Comparison of ENCODE assay signal across 20 cellular contexts in the genomic region with DNA sequence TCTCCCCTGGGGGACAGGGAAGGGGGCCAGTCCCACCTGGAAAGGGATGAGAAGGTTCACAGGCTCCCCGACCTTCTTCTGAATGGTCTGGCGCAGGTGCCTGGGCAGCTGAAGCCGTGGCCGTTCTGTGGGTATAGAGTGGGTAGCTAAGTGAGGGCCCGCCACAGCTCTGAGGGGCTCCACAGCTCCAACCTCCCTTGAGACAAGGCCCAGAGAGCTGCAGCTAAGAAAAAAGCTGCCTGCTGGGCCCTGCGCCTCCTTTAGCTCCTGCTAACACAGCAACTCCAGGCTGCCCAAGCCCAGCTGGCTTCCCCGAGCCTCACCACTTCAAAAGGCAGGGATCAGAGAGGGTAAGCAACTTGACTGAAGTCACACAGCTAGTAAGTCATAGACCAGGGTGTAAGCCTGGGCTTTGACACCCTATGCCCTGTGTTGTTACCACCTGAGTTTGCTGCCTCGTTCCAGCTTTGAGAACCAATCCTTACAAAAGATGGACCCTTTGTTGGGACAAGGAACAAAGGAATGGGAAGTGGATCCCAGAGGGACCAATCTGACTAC. TPM values are rescaled to one million over a fixed set of nuclear protein-coding genes. Genes with fewer than 3 reads are reported as not detected.
DNase-seq lines count a peak whose midpoint lies in the region; ATAC-seq, FAIRE-seq and TF ChIP-seq lines count a peak whose summit lies in the region.
"Had no signal": no experiment of that assay in that cellular context is flagged by ENCODE, and none has a peak within 500 bp of the region (broad histone marks: within the 10 kb centered on the region; RNA-seq: fewer than 3 reads in every experiment).

No MANE protein-coding gene starts in this region.

- no peaks in the 10 kb centered on the region for H3K9me3 ChIP-seq in right atrium auricular region
- no peaks in the 10 kb centered on the region for H3K9me3 ChIP-seq in spleen
- H3K9me3 ChIP-seq: BE2C had no signal

- intact Hi-C loops in Right ventricle myocardium superior (cut with DNase I) (no loop called here), spleen (cut with DNase I; ENCODE audit: low total_unique reads) (no loop called here)

- 89 to 98% (median 91%) methylated on average over 3 to 8 of the region's 8 CpGs for WGBS in spleen, 5 donors

- H3K36me3 ChIP-seq in right atrium auricular region: peaks cover 94% of the 10 kb centered on the region
- H3K36me3 ChIP-seq in H7 (replicated peaks; ENCODE audit: control insufficient read depth, insufficient read depth, low read length): peaks cover 3% of the 10 kb centered on the region
- H3K36me3 ChIP-seq in bronchial epithelial cell (ENCODE audit: control insufficient read depth, insufficient read depth, low read length): peaks cover 2% of the 10 kb centered on the region
- peaks cover 0 to 36% (median 14%) of the 10 kb centered on the region in 6 donors for H3K36me3 ChIP-seq in spleen
- H3K36me3 ChIP-seq: BE2C had no signal

- TF ChIP-seq POLR2A in spleen (IDR thresholded peaks at IDR 0.05): no peak

- H3K27ac ChIP-seq in right atrium auricular region: peak overlapping the region; percentile 16 to 35
- no peak overlapping the region for H3K27ac ChIP-seq in spleen
- H3K27ac ChIP-seq: C4-2B had no signal

- ATAC-seq in Right ventricle myocardium superior (ENCODE audit: poor library complexity): no peak

- DNase-seq in right atrium auricular region (ENCODE audit: low spot score): no peak
- DNase-seq in Right ventricle myocardium superior: no peak
- peak; percentile 33 for DNase-seq in H7
- no peak for DNase-seq in bronchial epithelial cell (ENCODE audit: low read depth)
- DNase-seq in spleen: peak; percentile 69
- no peak for DNase-seq in activated CD4-positive, alpha-beta T cell treated with anti-CD3 and anti-CD28 coated beads, Interleukin-2, amount 50 U/mL, for 4 hours
- DNase-seq in GM19240 (ENCODE audit: insufficient read length, low spot score): no peak
- DNase-seq: BE2C, DMS153, DMS79 treated with DMSO at 0.1 percent for 48 hours, GDM1, GOT3, HCEC 1CT had no signal

- peak; percentile 23 for FAIRE-seq in bronchial epithelial cell (lab: Jason Lieb, UNC)
- FAIRE-seq: A204.1, D721Med, GM12892, HTR-8/SVneo had no signal

- H3K4me3 ChIP-seq in right atrium auricular region (no peak overlapping the region), H7 (ENCODE audit: insufficient read depth, low read depth, low read length) (no peak overlapping the region), bronchial epithelial cell (ENCODE audit: low read depth, low read length) (no peak overlapping the region), spleen (no peak overlapping the region)

- no peak for TF ChIP-seq CTCF in right atrium auricular region (IDR thresholded peaks at IDR 0.05)
- TF ChIP-seq CTCF in bronchial epithelial cell (IDR thresholded peaks at IDR 0.05; ENCODE audit: insufficient read depth, low read length, severe bottlenecking): no peak
- no peak for TF ChIP-seq CTCF in spleen (IDR thresholded peaks at IDR 0.05 in 8 of 11, conservative IDR thresholded peaks at IDR 0.05 in 3 of 11)

- peaks cover 0 to 41% of the 10 kb centered on the region in 2 donors for H3K4me1 ChIP-seq in right atrium auricular region
- H3K4me1 ChIP-seq in spleen: peaks cover 0 to 22% (median 14%) of the 10 kb centered on the region in 6 donors
- H3K4me1 ChIP-seq: BE2C had no signal

- H3K27me3 ChIP-seq in right atrium auricular region (no peaks in the 10 kb centered on the region), H7 (ENCODE audit: control insufficient read depth, insufficient read depth, low read length) (no peaks in the 10 kb centered on the region), bronchial epithelial cell (ENCODE audit: control insufficient read depth, insufficient read depth, low read length) (peaks cover under 1% of the 10 kb centered on the region), spleen (replicated peaks in 1 of 7) (no peaks in the 10 kb centered on the region)
- H3K27me3 ChIP-seq: BE2C had no signal

RNA-seq across cellular contexts. Expression of a gene that starts 18.5 kb away (rescaled TPM):
- total RNA-seq in right atrium auricular region (1,000 to 10,000 TPM in 1 of 2 donors, 100 to 1,000 TPM in 1; 797 to 1,210 TPM), Right ventricle myocardium superior (2,568 TPM), bronchial epithelial cell (under 0.01 TPM in 1 of 2 replicates, not detected in the other), spleen (1 to 10 TPM in 5 of 7 donors, under 1 TPM in 2; 0.91 to 4.7 (median 1.5) TPM)
- total RNA-seq in H7 (2014; rRNA removed; shearing (Covaris generic)): not detected in 2 replicates
- polyA plus RNA-seq in spleen: 1 to 10 TPM in 2 of 3 donors, under 1 TPM in 1; 0.49 to 2.2 (median 1.4) TPM
- total RNA-seq: CD4-positive, alpha-beta memory T cell had no signal
- polyA plus RNA-seq: AG04450; CD4-positive, alpha-beta memory T cell had no signal

RNA-seq across cellular contexts. Expression of a gene that starts 44.4 kb away (rescaled TPM):
- total RNA-seq in right atrium auricular region: 10 to 100 TPM in 1 of 2 donors, 1 to 10 TPM in 1; 7.5 to 23.1 TPM
- 11.1 TPM for total RNA-seq in Right ventricle myocardium superior
- total RNA-seq in H7 (2014; rRNA removed; shearing (Covaris generic)): 0.42 and 0.81 TPM in 2 replicates
- total RNA-seq in bronchial epithelial cell: not detected in 2 replicates
- total RNA-seq in spleen: 100 to 1,000 TPM in 6 of 7 donors, 10 to 100 TPM in 1; 95.7 to 366 (median 198) TPM
- polyA plus RNA-seq in spleen: 100 to 1,000 TPM in 1 of 3 donors, 10 to 100 TPM in 2; 84.2 to 128 (median 91.8) TPM
- polyA plus RNA-seq: AG04450 had no signal

Comparison
In these comparisons a context has a peak if more than half of its experiments do, and no peak if none do; other contexts are left out.
1. DNase-seq: peak in H7 (single experiment) and spleen (single experiment); none in right atrium auricular region (single experiment), Right ventricle myocardium superior (single experiment), bronchial epithelial cell (single experiment), activated CD4-positive, alpha-beta T cell treated with anti-CD3 and anti-CD28 coated beads, Interleukin-2, amount 50 U/mL, for 4 hours (0 of 2) and GM19240 (single experiment).
2. H3K27ac ChIP-seq: peak in right atrium auricular region (2 of 2); none in spleen (0 of 8).
3. RNA of a gene that starts 18.5 kb away (total RNA-seq): 2,568 TPM in Right ventricle myocardium superior (single experiment) and 797 to 1,210 TPM in right atrium auricular region; 0.91 to 4.7 TPM in spleen, not detected in H7 and under 0.01 TPM in bronchial epithelial cell; every median in the first group is over 100 times any median in the second.